ENCODE assay signal across 1 cellular context in the genomic region with DNA sequence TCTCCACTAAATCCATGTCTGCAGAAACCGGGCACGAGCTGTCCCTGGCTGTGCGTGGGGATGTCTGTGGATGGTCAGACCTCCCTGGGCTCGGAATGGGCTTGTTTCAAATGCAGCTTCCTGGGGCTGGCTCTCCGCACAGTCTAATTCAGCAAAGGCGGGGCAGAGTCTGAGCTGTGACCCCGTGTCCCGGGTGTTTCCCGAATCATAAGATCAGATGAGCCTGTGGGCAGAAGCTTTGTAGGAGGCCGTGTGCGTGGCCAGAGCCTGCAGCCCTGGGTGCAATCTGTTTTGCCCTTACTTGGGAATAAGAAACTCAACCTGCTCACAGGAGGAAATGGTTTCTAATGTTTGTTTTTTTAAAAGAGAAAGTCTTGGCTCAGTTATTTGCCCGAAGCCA.
TF ChIP-seq lines count a peak whose summit lies in the region.

No MANE protein-coding gene starts in this region.

TF ChIP-seq in endothelial cell of umbilical vein, 7 proteins besides CTCF, POLR2A, EP300 and RAD21:
- TF ChIP-seq MYC (IDR thresholded peaks at IDR 0.05; ENCODE audit: low read depth, low read length) = no peak
- no peak for TF ChIP-seq GATA2 (IDR thresholded peaks at IDR 0.05; ENCODE audit: insufficient read depth, insufficient read length, low read depth, low read length)
- TF ChIP-seq EZH2 (IDR thresholded peaks at IDR 0.05; ENCODE audit: borderline replicate concordance, low read depth, low read length, severe bottlenecking) = no peak
- no peak for TF ChIP-seq POLR2AphosphoS5 (IDR thresholded peaks at IDR 0.05; ENCODE audit: insufficient read depth, low read depth, low read length)
- TF ChIP-seq, protein P1, sequence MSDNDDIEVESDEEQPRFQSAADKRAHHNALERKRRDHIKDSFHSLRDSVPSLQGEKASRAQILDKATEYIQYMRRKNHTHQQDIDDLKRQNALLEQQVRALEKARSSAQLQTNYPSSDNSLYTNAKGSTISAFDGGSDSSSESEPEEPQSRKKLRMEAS (IDR thresholded peaks at IDR 0.05; ENCODE audit: insufficient read depth, insufficient read length) = no peak
- TF ChIP-seq JUN (IDR thresholded peaks at IDR 0.05; ENCODE audit: borderline replicate concordance, insufficient read depth, insufficient read length, low read depth) = no peak
- no peak for TF ChIP-seq FOS (IDR thresholded peaks at IDR 0.05; ENCODE audit: borderline replicate concordance, insufficient read depth, low read length)
